8 cellular contexts compared by ENCODE assay signal in the genomic region with DNA sequence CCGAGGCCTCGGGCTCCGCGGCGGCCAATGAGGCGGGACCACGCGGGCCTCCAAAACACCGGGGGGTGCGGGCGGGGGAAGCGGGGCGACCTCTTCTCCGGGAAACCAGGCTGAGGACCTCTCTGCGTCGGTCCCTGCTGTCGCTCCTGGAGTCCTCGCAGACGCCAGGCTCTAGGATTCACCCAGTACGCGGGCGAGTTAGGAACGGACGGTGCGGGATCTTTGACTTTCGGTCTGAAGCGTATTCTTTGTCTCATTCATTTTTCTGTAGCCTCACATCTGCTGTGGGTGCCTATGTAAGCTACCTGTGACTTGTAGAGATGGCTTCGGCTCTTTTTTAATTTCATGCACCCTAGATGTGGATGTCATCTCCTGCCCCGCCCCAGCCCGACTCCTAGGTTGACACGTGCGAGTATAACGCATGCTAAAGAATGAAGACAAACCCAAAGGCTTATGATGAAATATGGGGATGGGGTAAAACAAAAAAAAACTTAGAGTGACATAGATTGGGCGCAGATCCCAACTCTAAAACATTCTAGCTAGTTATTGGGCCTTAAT. TPM values are rescaled to one million over a fixed set of nuclear protein-coding genes. Genes with fewer than 3 reads are reported as not detected.
A peak's percentile ranks its signal among the peaks of the same experiment; 100 is the strongest.
DNase-seq lines count a peak whose midpoint lies in the region; ATAC-seq, FAIRE-seq and TF ChIP-seq lines count a peak whose summit lies in the region.

No MANE protein-coding gene starts in this region.

- no peaks in the 10 kb centered on the region for H3K27me3 Mint-ChIP-seq in activated naive CD4-positive, alpha-beta T cell treated with anti-CD3 and anti-CD28 coated beads for 36 hours (ENCODE audit: low read depth)

- TF ChIP-seq CTCF in kidney (IDR thresholded peaks at IDR 0.05; ENCODE audit: borderline replicate concordance, extremely low read depth, insufficient read depth), result no peak

- peaks cover 1% of the 10 kb centered on the region for H3K9me3 Mint-ChIP-seq in activated naive CD4-positive, alpha-beta T cell treated with anti-CD3 and anti-CD28 coated beads for 36 hours

- DNase-seq in CD1c-positive myeloid dendritic cell (ENCODE audit: extremely low spot score) (peak; percentile 30), kidney (no peak)
- DNase-seq in Jurkat, Clone E6-1 (ENCODE audit: low read depth, low spot score), result peak; percentile 22
- peak; percentile 67 for DNase-seq in activated naive CD4-positive, alpha-beta T cell treated with anti-CD3 and anti-CD28 coated beads for 36 hours
- DNase-seq in stimulated activated naive CD8-positive, alpha-beta T cell treated with anti-CD3 and anti-CD28 coated beads, Interleukin-15, Interleukin-2, amounts not matched to agents 100 U/mL and 50 U/mL, for 24 hours, result peak; percentile 49

- peak overlapping the region; percentile 76 for H3K9ac ChIP-seq in kidney (ENCODE audit: low read length in 2 of 2)

- CTCF ChIA-PET in activated naive CD4-positive, alpha-beta T cell treated with anti-CD3 and anti-CD28 coated beads for 36 hours (lab: Charles Lee), result interaction anchor here (0.6 kb wide), 1 partner anchor 221 kb away, joined by 4 read pairs; no protein-coding TSS in a partner anchor

- FAIRE-seq in kidney (lab: Jason Lieb, UNC), result no peak

- peaks cover 41% of the 10 kb centered on the region for H3K4me1 Mint-ChIP-seq in activated naive CD4-positive, alpha-beta T cell treated with anti-CD3 and anti-CD28 coated beads for 36 hours (ENCODE audit: low read depth)

- peak overlapping the region; percentile 91 for H3K4me3 Mint-ChIP-seq in activated naive CD4-positive, alpha-beta T cell treated with anti-CD3 and anti-CD28 coated beads for 36 hours

- H3K4me1 ChIP-seq in kidney (ENCODE audit: control insufficient read depth in 1 of 2, insufficient read depth in 1 of 2, low read depth in 1 of 2, low read length in 2 of 2), result peaks cover 0 to 3% of the 10 kb centered on the region in 2 donors

- H3K27ac Mint-ChIP-seq in activated naive CD4-positive, alpha-beta T cell treated with anti-CD3 and anti-CD28 coated beads for 36 hours, result peak overlapping the region; percentile 41

- no peaks in the 10 kb centered on the region for H3K36me3 Mint-ChIP-seq in activated naive CD4-positive, alpha-beta T cell treated with anti-CD3 and anti-CD28 coated beads for 36 hours (ENCODE audit: low read depth)

- no peaks in the 10 kb centered on the region for H3K36me3 ChIP-seq in kidney (ENCODE audit: control insufficient read depth in 1 of 2, insufficient read depth in 2 of 2, low read length in 2 of 2)

- H3K27ac ChIP-seq in kidney (ENCODE audit: low read depth in 2 of 2, low read length in 2 of 2), result no peak overlapping the region

- ATAC-seq in GM19467 (IDR thresholded peaks at IDR 0.05; ENCODE audit: unreplicated experiment), result peak; percentile 1
- peak; percentile 25 for ATAC-seq in stimulated activated naive CD8-positive, alpha-beta T cell treated with anti-CD3 and anti-CD28 coated beads, Interleukin-15, Interleukin-2, amounts not matched to agents 100 U/mL and 50 U/mL, for 24 hours
- ATAC-seq in HG03442 (IDR thresholded peaks at IDR 0.05; ENCODE audit: unreplicated experiment), result no peak
- no peak for ATAC-seq in HG03378 (IDR thresholded peaks at IDR 0.05; ENCODE audit: unreplicated experiment)

- peak overlapping the region; percentile 77 for H3K4me3 ChIP-seq in Jurkat, Clone E6-1 (ENCODE audit: low read length)
- peak overlapping the region; percentile 91 to 96 for H3K4me3 ChIP-seq in kidney (ENCODE audit: low read length in 2 of 2)

- H3K9me3 ChIP-seq in kidney (ENCODE audit: control insufficient read depth in 1 of 2, low read length in 2 of 2), result no peaks in the 10 kb centered on the region

- intact Hi-C loops in activated naive CD4-positive, alpha-beta T cell treated with anti-CD3 and anti-CD28 coated beads for 36 hours (cut with micrococcal nuclease), result loop anchor here (1.0 to 10.0 kb wide), 6 partner anchors 68 to 1267 kb away; partner anchors contain the start of genes MTR and TOMM20
- intact Hi-C loops in kidney (cut with DNase I), result no loop called here

RNA-seq across cellular contexts. Expression of gene ERO1B, which starts 0.5 kb away (rescaled TPM):
- 4.1 TPM for polyA plus RNA-seq in Jurkat, Clone E6-1 (2012; ENCODE audit: insufficient read depth, insufficient read length)
- total RNA-seq in activated naive CD4-positive, alpha-beta T cell treated with anti-CD3 and anti-CD28 coated beads for 36 hours, result 1 to 10 TPM; 1.6 to 2.5 TPM
- 9.9 TPM for total RNA-seq in kidney
- 5.7 TPM for polyA plus RNA-seq in kidney (ENCODE audit: insufficient read depth, low read depth, low replicate concordance)

Comparison
In these comparisons a context has a peak if more than half of its experiments do, and no peak if none do; other contexts are left out.
1. ATAC-seq: peak in GM19467 (single experiment) and stimulated activated naive CD8-positive, alpha-beta T cell treated with anti-CD3 and anti-CD28 coated beads, Interleukin-15, Interleukin-2, amounts not matched to agents 100 U/mL and 50 U/mL, for 24 hours (single experiment); none in HG03442 (single experiment) and HG03378 (single experiment).